ENCODE assay signal across 8 cellular contexts in genomic region chr12:62793256-62794217, GRCh38.
DNase-seq lines count a peak whose midpoint lies in the region; ATAC-seq and TF ChIP-seq lines count a peak whose summit lies in the region.

No MANE protein-coding gene starts in this region.

- DNase-seq in DMS114 treated with DMSO at 0.1 percent for 48 hours (lab: John Stamatoyannopoulos, UW; ENCODE audit: unreplicated experiment) = peak; percentile 79
- DNase-seq in NCI-H1092 treated with DMSO at 0.1 percent for 48 hours (lab: John Stamatoyannopoulos, UW) = peak; percentile 62
- peak; percentile 27 for DNase-seq in SKM-1 treated with dmso at 0.1 percent for 144 hours (lab: John Stamatoyannopoulos, UW; ENCODE audit: unreplicated experiment)
- peak; percentile 95 for DNase-seq in adipocyte (ENCODE audit: low read depth)
- peak; percentile 92 for DNase-seq in cardiac septum (ENCODE audit: low spot score)
- DNase-seq in prostate gland (ENCODE audit: low spot score) = peak; percentile 74
- DNase-seq in aorta = peak; percentile 85 to 94

- H3K4me1 ChIP-seq in adipocyte (ENCODE audit: control insufficient read depth, insufficient read depth, low read length) (peaks cover 21% of the 10 kb centered on the region), prostate gland (replicated peaks) (no peaks in the 10 kb centered on the region), aorta (ENCODE audit: control insufficient read depth in 1 of 2, insufficient read depth in 2 of 2, low read length in 2 of 2) (peaks cover 2 to 9% of the 10 kb centered on the region in 2 donors)

- peak; percentile 91 to 95 (median 94) for TF ChIP-seq CTCF in prostate gland (IDR thresholded peaks at IDR 0.05)

- H3K27me3 ChIP-seq in adipocyte (replicated peaks; ENCODE audit: control insufficient read depth, insufficient read depth, low read length) = no peaks in the 10 kb centered on the region
- H3K27me3 ChIP-seq in prostate gland (replicated peaks; ENCODE audit: insufficient read depth) = no peaks in the 10 kb centered on the region
- H3K27me3 ChIP-seq in aorta (ENCODE audit: control insufficient read depth in 1 of 2, insufficient read depth in 2 of 2, low read length in 1 of 2) = no peaks in the 10 kb centered on the region

- peak overlapping the region; percentile 62 for H3K9ac ChIP-seq in adipocyte (ENCODE audit: low read length)

- intact Hi-C loops in cardiac septum (cut with DNase I) = loop anchor here (2.0 to 5.0 kb wide), 2 partner anchors 91 to 191 kb away; no protein-coding TSS in a partner anchor
- intact Hi-C loops in prostate gland (cut with DNase I) = loop anchor here (2.0 to 5.0 kb wide), 2 partner anchors 191 to 211 kb away; no protein-coding TSS in a partner anchor
- intact Hi-C loops in aorta (cut with DNase I) = loop anchor here (1.0 to 5.0 kb wide), 5 partner anchors 61 to 356 kb away; no protein-coding TSS in a partner anchor

- no peak overlapping the region for H3K4me3 ChIP-seq in adipocyte (ENCODE audit: low read length)
- H3K4me3 ChIP-seq in prostate gland = no peak overlapping the region
- H3K4me3 ChIP-seq in aorta (ENCODE audit: low read length in 2 of 2) = no peak overlapping the region

- H3K36me3 ChIP-seq in adipocyte (ENCODE audit: control insufficient read depth, insufficient read depth, low read length, severe bottlenecking) (no peaks in the 10 kb centered on the region), prostate gland (no peaks in the 10 kb centered on the region), aorta (ENCODE audit: control insufficient read depth in 1 of 2, insufficient read depth in 2 of 2, low read length in 1 of 2) (peaks cover 0 to 1% of the 10 kb centered on the region in 2 donors)

- ATAC-seq in GM21786 (IDR thresholded peaks at IDR 0.05; ENCODE audit: unreplicated experiment) (peak; percentile 55), aorta (ENCODE audit: low FRiP score) (peak; percentile 93)

- no peak for TF ChIP-seq POLR2A in prostate gland (IDR thresholded peaks at IDR 0.05)

- WGBS in prostate gland = 73% methylated on average over 25 of the region's 25 CpGs
- 69% methylated on average over 25 of the region's 25 CpGs for WGBS in aorta, 2 donors

- H3K27ac ChIP-seq in prostate gland (no peak overlapping the region), aorta (ENCODE audit: low read depth in 1 of 2, low read length in 2 of 2) (no peak overlapping the region)

- no peaks in the 10 kb centered on the region for H3K9me3 ChIP-seq in adipocyte (ENCODE audit: control insufficient read depth, low read length)
- H3K9me3 ChIP-seq in prostate gland = no peaks in the 10 kb centered on the region
- H3K9me3 ChIP-seq in aorta (ENCODE audit: control insufficient read depth, low read length) = no peaks in the 10 kb centered on the region

Comparison
In these comparisons a context has a peak if more than half of its experiments do, and no peak if none do; other contexts are left out.
1. DNase-seq: peak in every context shown above with its lines; median percentile 95 in adipocyte; 92 in cardiac septum; 90 in aorta; 79 in DMS114 treated with DMSO at 0.1 percent for 48 hours; 74 in prostate gland; 62 in NCI-H1092 treated with DMSO at 0.1 percent for 48 hours; 27 in SKM-1 treated with dmso at 0.1 percent for 144 hours.